8 cellular contexts compared by ENCODE assay signal in genomic region chr20:63895886-63896135, GRCh38. TPM values are rescaled to one million over a fixed set of nuclear protein-coding genes. Genes with fewer than 3 reads are reported as not detected.
DNase-seq lines count a peak whose midpoint lies in the region; ATAC-seq, FAIRE-seq and TF ChIP-seq lines count a peak whose summit lies in the region.

No MANE protein-coding gene starts in this region.

- H3K27ac ChIP-seq in C4-2B = peak overlapping the region; percentile 85
- peak overlapping the region; percentile 68 to 91 (median 88) for H3K27ac ChIP-seq in body of pancreas
- H3K27ac ChIP-seq in urinary bladder (ENCODE audit: low read depth) = no peak overlapping the region

- intact Hi-C loops in body of pancreas (cut with DNase I) = no loop called here

- no peaks in the 10 kb centered on the region for H3K9me3 ChIP-seq in body of pancreas

- WGBS in body of pancreas, 2 donors = 0 to 1% methylated on average over 6 of the region's 6 CpGs
- WGBS in urinary bladder = 1% methylated on average over 6 of the region's 6 CpGs

- H3K27me3 ChIP-seq in body of pancreas = no peaks in the 10 kb centered on the region

- ATAC-seq in body of pancreas (no peak), GM21723 (IDR thresholded peaks at IDR 0.05; ENCODE audit: unreplicated experiment) (no peak)

- H3K4me3 ChIP-seq in body of pancreas (peak overlapping the region; percentile 28 to 34), urinary bladder (ENCODE audit: low read depth, low read length) (peak overlapping the region; percentile 97)

- no peak for FAIRE-seq in D721Med (lab: Jason Lieb, UNC)

- H3K4me1 ChIP-seq in body of pancreas (peaks cover 50% of the 10 kb centered on the region), urinary bladder (ENCODE audit: insufficient read depth) (peaks cover 3% of the 10 kb centered on the region)

- TF ChIP-seq CTCF in C4-2B (conservative IDR thresholded peaks at IDR 0.05) (no peak), body of pancreas (IDR thresholded peaks at IDR 0.05) (no peak), D721Med (IDR thresholded peaks at IDR 0.05; ENCODE audit: insufficient read depth, missing control alignments) (no peak)

- H3K36me3 ChIP-seq in body of pancreas (replicated peaks in 1 of 2; ENCODE audit: insufficient read depth in 1 of 2, low read depth in 2 of 2) (no peaks in the 10 kb centered on the region), urinary bladder (ENCODE audit: insufficient read depth) (no peaks in the 10 kb centered on the region)

- DNase-seq in HT-29 (ENCODE audit: low spot score) (peak; percentile 73), body of pancreas (no peak), lung microvascular endothelial cell (ENCODE audit: low read depth in 2 of 2) (peak; percentile 44 to 54), D721Med (ENCODE audit: insufficient read length, low spot score) (no peak), A172 (ENCODE audit: low spot score) (no peak)

- no peak for TF ChIP-seq POLR2A in body of pancreas (IDR thresholded peaks at IDR 0.05)

RNA-seq across cellular contexts. Expression of gene DNAJC5, which starts 0.9 kb away (rescaled TPM):
- 106 and 109 TPM in 2 replicates for total RNA-seq in HT-29 (2014; rRNA removed; shearing (Covaris generic))
- 10 to 100 TPM; 32.9 to 44.2 TPM for total RNA-seq in body of pancreas
- 58.4 and 68.5 TPM in 2 replicates for total RNA-seq in lung microvascular endothelial cell
- 18.7 TPM for total RNA-seq in urinary bladder
- 31.8 TPM for polyA plus RNA-seq in urinary bladder
- total RNA-seq in A172 (2014; rRNA removed; shearing (Covaris generic)) = 48.1 and 50.2 TPM in 2 replicates

RNA-seq across cellular contexts. Expression of gene TPD52L2, which starts 30.7 kb away (rescaled TPM):
- total RNA-seq in HT-29 (2014; rRNA removed; shearing (Covaris generic)) = 151 and 156 TPM in 2 replicates
- total RNA-seq in body of pancreas (10 to 100 TPM; 31.4 to 47.1 TPM), lung microvascular endothelial cell (96.3 and 113 TPM in 2 replicates), urinary bladder (53.7 TPM)
- 132 TPM for polyA plus RNA-seq in urinary bladder
- 149 and 174 TPM in 2 replicates for total RNA-seq in A172 (2014; rRNA removed; shearing (Covaris generic))

RNA-seq across cellular contexts. Expression of gene ABHD16B, which starts 34.5 kb away (rescaled TPM):
- total RNA-seq in HT-29 (2014; rRNA removed; shearing (Covaris generic)) = not detected in 2 replicates
- total RNA-seq in body of pancreas (not detected), lung microvascular endothelial cell (not detected in 2 replicates), urinary bladder (not detected)
- 0.68 TPM for polyA plus RNA-seq in urinary bladder
- not detected in 2 replicates for total RNA-seq in A172 (2014; rRNA removed; shearing (Covaris generic))

Comparison
In these comparisons a context has a peak if more than half of its experiments do, and no peak if none do; other contexts are left out.
1. DNase-seq: peak in HT-29 (single experiment) and lung microvascular endothelial cell (2 of 2); none in body of pancreas (0 of 4), D721Med (single experiment) and A172 (single experiment).